19 cellular contexts compared by ENCODE assay signal in genomic region chrX:15167826-15168225, GRCh38.
"Had no signal": no experiment of that assay in that cellular context is flagged by ENCODE, and none has a peak within 500 bp of the region (broad histone marks: within the 10 kb centered on the region; RNA-seq: fewer than 3 reads in every experiment).

No MANE protein-coding gene starts in this region.

- H3K27ac ChIP-seq: esophagus squamous epithelium, gastroesophageal sphincter, ovary, right atrium auricular region, sigmoid colon, skin epidermis, stomach, thoracic aorta, transverse colon had no signal

- H3K27me3 Mint-ChIP-seq: naive thymus-derived CD8-positive, alpha-beta T cell had no signal

- ATAC-seq: gastroesophageal sphincter; left lobe of liver; naive thymus-derived CD8-positive, alpha-beta T cell had no signal

- H3K4me3 ChIP-seq: esophagus squamous epithelium, gastroesophageal sphincter, ovary, right atrium auricular region, sigmoid colon, skin epidermis, stomach, thoracic aorta, transverse colon had no signal

- H3K27me3 ChIP-seq: esophagus squamous epithelium, gastroesophageal sphincter, ovary, right atrium auricular region, sigmoid colon, transverse colon had no signal

- H3K36me3 ChIP-seq: esophagus squamous epithelium, gastroesophageal sphincter, ovary, right atrium auricular region, sigmoid colon, stomach, thoracic aorta, transverse colon had no signal

- H3K27ac Mint-ChIP-seq: naive thymus-derived CD8-positive, alpha-beta T cell had no signal

- H3K4me1 ChIP-seq: esophagus squamous epithelium, gastroesophageal sphincter, right atrium auricular region, sigmoid colon, stomach, transverse colon had no signal

- DNase-seq: dermis blood vessel endothelial cell; esophagus squamous epithelium; foreskin fibroblast; glutamatergic neuron; islet precursor cell; mammary epithelial cell; naive thymus-derived CD8-positive, alpha-beta T cell; ovary; sigmoid colon; stimulated activated CD4-positive, alpha-beta T cell treated with anti-CD3 and anti-CD28 coated beads, Interleukin-2, amount 100 ng/mL, for 24 hours; stimulated activated CD4-positive, alpha-beta T cell treated with anti-CD3 and anti-CD28 coated beads, Interleukin-4, amount 100 ng/mL, for 4 hours; stimulated activated naive CD4-positive, alpha-beta T cell; stomach; transverse colon had no signal

- H3K4me3 Mint-ChIP-seq: naive thymus-derived CD8-positive, alpha-beta T cell had no signal

- H3K9me3 ChIP-seq: esophagus squamous epithelium, gastroesophageal sphincter, ovary, sigmoid colon, thoracic aorta, transverse colon had no signal
